1 cellular context compared by ENCODE assay signal in the genomic region with DNA sequence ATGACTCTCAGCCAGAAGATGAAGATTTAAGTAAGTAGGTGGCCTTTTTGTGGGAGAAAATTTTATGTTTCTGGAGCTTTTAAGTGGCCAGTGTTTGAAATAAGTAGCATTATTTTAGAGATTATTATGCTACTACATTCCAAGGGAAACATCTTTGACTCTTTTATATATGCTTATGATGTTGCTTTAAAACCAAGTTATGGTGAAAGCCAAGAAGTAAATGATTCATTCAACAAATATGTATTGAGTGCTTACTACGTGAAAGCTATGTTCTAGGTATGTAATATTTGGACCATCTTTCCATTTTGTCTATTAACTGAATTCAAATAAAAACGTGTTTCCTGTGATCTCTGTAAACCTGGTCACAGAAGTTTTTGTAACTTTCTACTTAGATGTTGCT.
TF ChIP-seq lines count a peak whose summit lies in the region.

No MANE protein-coding gene starts in this region.

TF ChIP-seq in IMR-90, 13 proteins besides CTCF, POLR2A, EP300 and RAD21 (continued from another document):
- TF ChIP-seq MAFK (IDR thresholded peaks at IDR 0.05; ENCODE audit: low read depth, low read length): no peak
- TF ChIP-seq NFE2L2 (IDR thresholded peaks at IDR 0.05; ENCODE audit: low read depth, low read length): no peak
- no peak for TF ChIP-seq CEBPB (IDR thresholded peaks at IDR 0.05; ENCODE audit: low read depth, low read length)
- TF ChIP-seq, protein P1, sequence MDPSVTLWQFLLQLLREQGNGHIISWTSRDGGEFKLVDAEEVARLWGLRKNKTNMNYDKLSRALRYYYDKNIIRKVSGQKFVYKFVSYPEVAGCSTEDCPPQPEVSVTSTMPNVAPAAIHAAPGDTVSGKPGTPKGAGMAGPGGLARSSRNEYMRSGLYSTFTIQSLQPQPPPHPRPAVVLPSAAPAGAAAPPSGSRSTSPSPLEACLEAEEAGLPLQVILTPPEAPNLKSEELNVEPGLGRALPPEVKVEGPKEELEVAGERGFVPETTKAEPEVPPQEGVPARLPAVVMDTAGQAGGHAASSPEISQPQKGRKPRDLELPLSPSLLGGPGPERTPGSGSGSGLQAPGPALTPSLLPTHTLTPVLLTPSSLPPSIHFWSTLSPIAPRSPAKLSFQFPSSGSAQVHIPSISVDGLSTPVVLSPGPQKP (IDR thresholded peaks at IDR 0.05; ENCODE audit: borderline replicate concordance, low read depth, low read length): no peak
- TF ChIP-seq CHD1 (IDR thresholded peaks at IDR 0.05; ENCODE audit: low read depth, low read length): no peak
- no peak for TF ChIP-seq FOS (IDR thresholded peaks at IDR 0.05; ENCODE audit: low read depth, low read length)
- TF ChIP-seq RFX5 (IDR thresholded peaks at IDR 0.05; ENCODE audit: low read depth, low read length): no peak
- no peak for TF ChIP-seq MXI1 (IDR thresholded peaks at IDR 0.05; ENCODE audit: borderline replicate concordance, low read depth, low read length)
- TF ChIP-seq BHLHE40 (IDR thresholded peaks at IDR 0.05; ENCODE audit: low read depth, low read length): no peak
- no peak for TF ChIP-seq MAZ (IDR thresholded peaks at IDR 0.05; ENCODE audit: borderline replicate concordance, low read depth, low read length)
